ENCODE assay signal across 34 cellular contexts in genomic region chr7:13593854-13594253, GRCh38.
"Had no signal": no experiment of that assay in that cellular context is flagged by ENCODE, and none has a peak within 500 bp of the region (broad histone marks: within the 10 kb centered on the region; RNA-seq: fewer than 3 reads in every experiment).

No MANE protein-coding gene starts in this region.

- H3K36me3 ChIP-seq: adrenal gland, ascending aorta, brain microvascular endothelial cell, breast epithelium, cardiac muscle cell had no signal

- H3K4me1 ChIP-seq: adrenal gland, ascending aorta, body of pancreas, breast epithelium had no signal

- H3K27me3 ChIP-seq: adrenal gland, ascending aorta, body of pancreas, brain microvascular endothelial cell, breast epithelium, cardiac muscle cell had no signal

- FAIRE-seq: astrocyte, bronchial epithelial cell had no signal

- H3K27ac ChIP-seq: adrenal gland, ascending aorta, body of pancreas, brain microvascular endothelial cell, breast epithelium, cardiac muscle cell had no signal

- H3K9me3 ChIP-seq: adrenal gland, ascending aorta, body of pancreas, breast epithelium had no signal

- ATAC-seq: activated naive CD4-positive, alpha-beta T cell treated with anti-CD3 and anti-CD28 coated beads, Interleukin-2, amount 50 U/mL, for 72 hours; activated naive CD8-positive, alpha-beta T cell treated with anti-CD3 and anti-CD28 coated beads, Interleukin-2, amount 50 U/mL, for 24 hours; activated T-cell treated with anti-CD3 and anti-CD28 coated beads, Interleukin-2, amount 50 U/mL, for 4 hours; activated T-cell treated with anti-CD3 and anti-CD28 coated beads, Interleukin-2, amount 50 U/mL, for 72 hours; activated T-helper 17 cell treated with anti-CD3 and anti-CD28 coated beads, Interleukin-2, amount 50 U/mL, for 72 hours; body of pancreas had no signal

- DNase-seq: activated effector memory CD4-positive, alpha-beta T cell treated with anti-CD3 and anti-CD28 coated beads, Interleukin-2, amount 50 U/mL, for 16 hours; activated effector memory CD4-positive, alpha-beta T cell treated with Interleukin-2 at 50 U/mL for 16 hours; activated gamma-delta T cell; activated gamma-delta T cell treated with Interleukin-2 at 50 U/mL for 16 hours; activated naive CD4-positive, alpha-beta T cell; activated naive CD4-positive, alpha-beta T cell treated with anti-CD3 and anti-CD28 coated beads for 36 hours; activated naive CD4-positive, alpha-beta T cell treated with anti-CD3 and anti-CD28 coated beads, Interleukin-2, amount 10 ng/mL, durations not matched to agents 7 days and 5 days; activated naive CD4-positive, alpha-beta T cell treated with anti-CD3 and anti-CD28 coated beads, Interleukin-2, amount 50 U/mL, for 16 hours; activated naive CD4-positive, alpha-beta T cell treated with Interleukin-2 at 50 U/mL for 16 hours; activated naive CD8-positive, alpha-beta T cell treated with anti-CD3 and anti-CD28 coated beads for 36 hours; activated naive CD8-positive, alpha-beta T cell treated with anti-CD3 and anti-CD28 coated beads, Interleukin-2, amount 10 ng/mL, durations not matched to agents 7 days and 5 days; activated naive CD8-positive, alpha-beta T cell treated with anti-CD3 and anti-CD28 coated beads, Interleukin-2, amount 50 U/mL, for 24 hours; activated T-cell treated with anti-CD3 and anti-CD28 coated beads, Interleukin-2, amount 50 U/mL, for 1 hour; activated T-cell treated with anti-CD3 and anti-CD28 coated beads, Interleukin-2, amount 50 U/mL, for 24 hours; activated T-cell treated with anti-CD3 and anti-CD28 coated beads, Interleukin-2, amount 50 U/mL, for 4 hours; activated T-cell treated with anti-CD3 and anti-CD28 coated beads, Interleukin-2, amount 50 U/mL, for 48 hours; activated T-cell treated with anti-CD3 and anti-CD28 coated beads, Interleukin-2, amount 50 U/mL, for 72 hours; adrenal gland; amniotic stem cell; amygdala; anterior cingulate cortex; aorta; body of pancreas; brain microvascular endothelial cell; caudate nucleus; central memory CD4-positive, alpha-beta T cell; cerebellar nuclear complex had no signal

- H3K4me3 ChIP-seq: adrenal gland, ascending aorta, body of pancreas, breast epithelium, cardiac muscle cell had no signal
